ENCODE assay signal across 27 cellular contexts in the genomic region with DNA sequence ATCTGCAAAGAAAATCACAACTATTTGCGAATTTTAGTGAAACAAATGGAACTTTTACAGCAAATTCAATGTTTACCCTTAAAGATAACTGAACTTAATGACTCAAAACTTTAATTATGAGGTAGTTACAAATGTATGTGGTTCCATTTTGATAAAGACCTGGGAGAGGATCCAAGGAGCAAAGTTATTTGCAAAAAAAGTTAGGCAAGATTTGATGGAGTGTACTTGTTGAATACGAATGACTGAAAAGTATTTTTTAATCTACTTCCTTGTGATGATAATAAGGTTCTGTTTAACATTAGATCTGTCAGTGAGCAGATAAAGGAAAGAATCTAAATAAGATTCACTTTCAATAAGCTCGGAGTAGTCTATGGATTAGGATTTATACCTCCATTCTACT.
"Had no signal": no experiment of that assay in that cellular context is flagged by ENCODE, and none has a peak within 500 bp of the region (broad histone marks: within the 10 kb centered on the region; RNA-seq: fewer than 3 reads in every experiment).

No MANE protein-coding gene starts in this region.

- H3K27me3 ChIP-seq: brain microvascular endothelial cell, cardiac muscle cell had no signal

- H3K36me3 ChIP-seq: brain microvascular endothelial cell, cardiac muscle cell had no signal

- H3K4me3 Mint-ChIP-seq: activated CD8-positive, alpha-beta T cell treated with anti-CD3 and anti-CD28 coated beads, Interleukin-2, amount 10 ng/mL, durations not matched to agents 7 days and 5 days; activated naive CD8-positive, alpha-beta T cell treated with anti-CD3 and anti-CD28 coated beads, Interleukin-2, amount 50 U/mL, for 24 hours; activated T-cell treated with anti-CD3 and anti-CD28 coated beads, Interleukin-2, amount 50 U/mL, for 24 hours; T-helper 1 cell treated with Interleukin-12 subunit alpha and Interleukin-12 subunit beta and Interleukin-4 antibody, amounts not matched to agents 30 μg/mL and 1 μg/mL, for 36 hours had no signal

- H3K27me3 Mint-ChIP-seq: activated naive CD8-positive, alpha-beta T cell treated with anti-CD3 and anti-CD28 coated beads, Interleukin-2, amount 50 U/mL, for 24 hours; activated T-cell treated with anti-CD3 and anti-CD28 coated beads, Interleukin-2, amount 50 U/mL, for 24 hours had no signal

- H3K4me3 ChIP-seq: cardiac muscle cell had no signal

- H3K4me1 Mint-ChIP-seq: activated naive CD8-positive, alpha-beta T cell treated with anti-CD3 and anti-CD28 coated beads, Interleukin-2, amount 50 U/mL, for 24 hours had no signal

- DNase-seq: activated CD4-positive, alpha-beta T cell treated with anti-CD3 and anti-CD28 coated beads for 48 hours; activated CD4-positive, alpha-beta T cell treated with anti-CD3 and anti-CD28 coated beads, Interleukin-2, amount 50 U/mL, for 4 hours; activated CD8-positive, alpha-beta memory T cell treated with anti-CD3 and anti-CD28 coated beads, Interleukin-2, amount 50 U/mL, for 48 hours; activated CD8-positive, alpha-beta T cell treated with anti-CD3 and anti-CD28 coated beads, Interleukin-2, amount 10 ng/mL, durations not matched to agents 7 days and 5 days; activated effector memory CD4-positive, alpha-beta T cell treated with anti-CD3 and anti-CD28 coated beads, Interleukin-2, amount 50 U/mL, for 16 hours; activated naive CD4-positive, alpha-beta T cell treated with Interleukin-2 at 50 U/mL for 16 hours; activated naive CD8-positive, alpha-beta T cell treated with anti-CD3 and anti-CD28 coated beads, Interleukin-2, amount 50 U/mL, for 24 hours; activated T-cell treated with anti-CD3 and anti-CD28 coated beads, Interleukin-2, amount 50 U/mL, for 24 hours; amygdala; brain microvascular endothelial cell; KG1; MM.1S; NCI-H1105 treated with DMSO at 0.1 percent for 48 hours; NCI-H1436 treated with DMSO at 0.1 percent for 48 hours; NCI-H187; NCI-H2081; NCI-H510A treated with DMSO at 0.1 percent for 48 hours; NCI-H69; NK-92 treated with Interleukin-12 subunit alpha and Interleukin-12 subunit beta, amount 100 ng/mL, for 24 hours; OCI-M1; RPMI8226 had no signal

- H3K27ac Mint-ChIP-seq: activated CD8-positive, alpha-beta T cell treated with anti-CD3 and anti-CD28 coated beads, Interleukin-2, amount 10 ng/mL, durations not matched to agents 7 days and 5 days; activated naive CD4-positive, alpha-beta T cell treated with anti-CD3 and anti-CD28 coated beads, Interleukin-2, amount 50 U/mL, for 72 hours; activated naive CD8-positive, alpha-beta T cell treated with anti-CD3 and anti-CD28 coated beads, Interleukin-2, amount 50 U/mL, for 24 hours; activated T-cell treated with anti-CD3 and anti-CD28 coated beads, Interleukin-2, amount 50 U/mL, for 24 hours; T-helper 1 cell treated with Interleukin-12 subunit alpha and Interleukin-12 subunit beta and Interleukin-4 antibody, amounts not matched to agents 30 μg/mL and 1 μg/mL, for 36 hours had no signal

- H3K27ac ChIP-seq: brain microvascular endothelial cell, cardiac muscle cell had no signal

- ATAC-seq: activated CD4-positive, CD25-positive, alpha-beta regulatory T cell treated with anti-CD3 and anti-CD28 coated beads, Interleukin-2, amount 50 U/mL, for 24 hours; activated CD8-positive, alpha-beta T cell treated with anti-CD3 and anti-CD28 coated beads, Interleukin-2, amount 10 ng/mL, durations not matched to agents 7 days and 5 days; activated naive CD4-positive, alpha-beta T cell treated with anti-CD3 and anti-CD28 coated beads, Interleukin-2, amount 50 U/mL, for 72 hours; activated naive CD8-positive, alpha-beta T cell treated with anti-CD3 and anti-CD28 coated beads, Interleukin-2, amount 50 U/mL, for 24 hours; Panc1; Right ventricle myocardium inferior had no signal

- H3K9me3 Mint-ChIP-seq: activated T-cell treated with anti-CD3 and anti-CD28 coated beads, Interleukin-2, amount 50 U/mL, for 24 hours; T-helper 1 cell treated with Interleukin-12 subunit alpha and Interleukin-12 subunit beta and Interleukin-4 antibody, amounts not matched to agents 30 μg/mL and 1 μg/mL, for 36 hours had no signal
